In the genomic region with DNA sequence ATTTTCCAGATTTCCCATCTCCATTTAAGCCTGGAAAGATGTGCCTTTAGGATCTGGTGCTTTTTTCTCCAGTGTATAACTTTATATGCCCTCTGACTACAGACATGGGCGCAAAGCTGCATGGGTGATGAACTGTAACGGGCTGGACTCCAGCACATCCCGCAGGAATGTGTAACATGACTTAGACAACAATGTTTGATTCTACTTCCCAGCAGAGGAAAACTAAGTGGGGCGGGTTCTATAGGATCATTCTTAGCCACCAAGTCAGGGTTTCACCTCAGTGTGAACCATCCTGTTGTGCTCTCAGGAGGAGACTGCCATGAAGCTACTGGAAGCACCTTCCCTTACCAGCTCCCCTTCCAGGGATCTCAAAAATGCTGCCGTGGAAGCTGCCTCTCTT, we compare ENCODE assay signal across 18 cellular contexts.
DNase-seq lines count a peak whose midpoint lies in the region; TF ChIP-seq lines count a peak whose summit lies in the region.
"Had no signal": no experiment of that assay in that cellular context is flagged by ENCODE, and none has a peak within 500 bp of the region (broad histone marks: within the 10 kb centered on the region; RNA-seq: fewer than 3 reads in every experiment).

No MANE protein-coding gene starts in this region.

- H3F3A ChIP-seq in GM23248 (ENCODE audit: insufficient read depth) (no peaks in the 10 kb centered on the region), SK-N-SH (replicated peaks; ENCODE audit: insufficient read depth) (no peaks in the 10 kb centered on the region)

- H3K36me3 ChIP-seq in GM23248 (ENCODE audit: low read depth) (no peaks in the 10 kb centered on the region), SK-N-SH (replicated peaks in 1 of 2; ENCODE audit: control insufficient read depth in 1 of 2, insufficient read depth in 2 of 2, low read length in 1 of 2) (no peaks in the 10 kb centered on the region), uterus (no peaks in the 10 kb centered on the region)
- H3K36me3 ChIP-seq: ascending aorta, heart right ventricle, thoracic aorta, WERI-Rb-1 had no signal

- H2AFZ ChIP-seq in GM23248 (no peak overlapping the region), SK-N-SH (ENCODE audit: low read depth) (no peak overlapping the region)

- in situ Hi-C loops in GM23248 (cut with MboI) = no loop called here

- no peaks in the 10 kb centered on the region for H3K79me2 ChIP-seq in GM23248 (ENCODE audit: insufficient read depth)
- no peaks in the 10 kb centered on the region for H3K79me2 ChIP-seq in SK-N-SH (ENCODE audit: insufficient read depth)

- no peak overlapping the region for H3K4me3 ChIP-seq in GM23248
- H3K4me3 ChIP-seq in SK-N-SH (ENCODE audit: low read depth in 2 of 2, low read length in 1 of 2) = no peak overlapping the region
- H3K4me3 ChIP-seq in fibroblast of mammary gland (ENCODE audit: control insufficient read depth, low read depth, low read length) = no peak overlapping the region
- no peak overlapping the region for H3K4me3 ChIP-seq in skeletal muscle cell (ENCODE audit: low read depth, low read length)
- no peak overlapping the region for H3K4me3 ChIP-seq in uterus
- H3K4me3 ChIP-seq: ascending aorta, heart right ventricle, thoracic aorta had no signal

- no peak for TF ChIP-seq EP300 in SK-N-SH (IDR thresholded peaks at IDR 0.05; ENCODE audit: borderline replicate concordance in 1 of 2, low read depth in 1 of 2, low read length in 1 of 2)

- 86 to 94% methylated on average over 5 of the region's 5 CpGs for WGBS in GM23248 (ENCODE audit: low coverage in 1 of 2, low lambda C conversion rate in 2 of 2, missing lambda C conversion rate in 2 of 2), 2 experiments
- WGBS in SK-N-SH (ENCODE audit: low lambda C conversion rate) = 76% methylated on average over 4 of the region's 5 CpGs

- CTCF ChIA-PET in SK-N-SH (lab: Yijun Ruan, JAX) = interaction anchor here (0.6 kb wide), 1 partner anchor 357 kb away, joined by 3 read pairs; no protein-coding TSS in a partner anchor

- H4K20me1 ChIP-seq in GM23248 (ENCODE audit: insufficient read depth) (no peaks in the 10 kb centered on the region), SK-N-SH (ENCODE audit: insufficient read depth) (no peaks in the 10 kb centered on the region)

- TF ChIP-seq CTCF in SK-N-SH (IDR thresholded peaks at IDR 0.05) = no peak
- TF ChIP-seq CTCF in fibroblast of mammary gland (conservative IDR thresholded peaks at IDR 0.05; ENCODE audit: control insufficient read depth, insufficient read depth, low read depth, low read length) = no peak
- no peak for TF ChIP-seq CTCF in uterus (IDR thresholded peaks at IDR 0.05)

- H3K36me3 Mint-ChIP-seq in activated T-helper 2 cell treated with anti-CD3 and anti-CD28 coated beads, Interferon-gamma antibody, Interleukin-2, Interleukin-4, amounts not matched to agents 10 μg/mL and 5 μg/mL and 100 μg/mL, durations not matched to agents 14 hours and 24 hours and 36 hours (ENCODE audit: low read depth) = peaks cover 2% of the 10 kb centered on the region

- peak; percentile 18 for DNase-seq in GM23248
- DNase-seq in SK-N-SH = no peak
- DNase-seq in fibroblast of mammary gland (ENCODE audit: low read depth) = peak; percentile 48
- DNase-seq in skeletal muscle cell (ENCODE audit: low read depth) = peak; percentile 29
- DNase-seq in activated T-helper 2 cell treated with anti-CD3 and anti-CD28 coated beads, Interferon-gamma antibody, Interleukin-2, Interleukin-4, amounts not matched to agents 10 μg/mL and 5 μg/mL and 100 μg/mL, durations not matched to agents 14 hours and 24 hours and 36 hours (ENCODE audit: low spot score) = no peak
- no peak for DNase-seq in NCI-H1417 (lab: John Stamatoyannopoulos, UW)
- no peak for DNase-seq in uterus
- DNase-seq: cortex of kidney, DMS79, heart right ventricle, kidney, NCI-H526 treated with DMSO at 0.1 percent for 48 hours, nucleus accumbens, WERI-Rb-1 had no signal

- H3K4me2 ChIP-seq in GM23248 (ENCODE audit: unreplicated experiment) (no peak overlapping the region), SK-N-SH (no peak overlapping the region)

- H3K4me1 ChIP-seq in GM23248 (ENCODE audit: insufficient read depth) (no peaks in the 10 kb centered on the region), SK-N-SH (ENCODE audit: control insufficient read depth in 1 of 2, insufficient read depth in 2 of 2, low read depth in 1 of 2, low read length in 1 of 2) (peaks cover 0 to 21% of the 10 kb centered on the region in 2 experiments; a peak in 2 of 4 replicates), uterus (no peaks in the 10 kb centered on the region)

- H3K4me1 Mint-ChIP-seq in activated T-helper 2 cell treated with anti-CD3 and anti-CD28 coated beads, Interferon-gamma antibody, Interleukin-2, Interleukin-4, amounts not matched to agents 10 μg/mL and 5 μg/mL and 100 μg/mL, durations not matched to agents 14 hours and 24 hours and 36 hours (ENCODE audit: low read depth) = peaks cover 4% of the 10 kb centered on the region

- H3K9ac ChIP-seq in GM23248 = no peak overlapping the region
- H3K9ac ChIP-seq in SK-N-SH = no peak overlapping the region

- no peak overlapping the region for H3K27ac ChIP-seq in GM23248
- no peak overlapping the region for H3K27ac ChIP-seq in SK-N-SH (ENCODE audit: low read depth in 2 of 2, low read length in 1 of 2)
- H3K27ac ChIP-seq in uterus = no peak overlapping the region
- H3K27ac ChIP-seq: ascending aorta, C4-2B, epithelial cell of prostate, heart right ventricle, thoracic aorta, WERI-Rb-1 had no signal

- H3K9me2 ChIP-seq in GM23248 (ENCODE audit: insufficient read depth) (no peaks in the 10 kb centered on the region), SK-N-SH (no peaks in the 10 kb centered on the region)

- H3K27ac Mint-ChIP-seq in activated T-helper 2 cell treated with anti-CD3 and anti-CD28 coated beads, Interferon-gamma antibody, Interleukin-2, Interleukin-4, amounts not matched to agents 10 μg/mL and 5 μg/mL and 100 μg/mL, durations not matched to agents 14 hours and 24 hours and 36 hours = no peak overlapping the region

- POLR2A ChIA-PET in SK-N-SH (lab: Yijun Ruan, JAX) = no interaction called here

- TF ChIP-seq POLR2A in uterus (IDR thresholded peaks at IDR 0.05) = no peak

- intact Hi-C loops in activated T-helper 2 cell treated with anti-CD3 and anti-CD28 coated beads, Interferon-gamma antibody, Interleukin-2, Interleukin-4, amounts not matched to agents 10 μg/mL and 5 μg/mL and 100 μg/mL, durations not matched to agents 14 hours and 24 hours and 36 hours (cut with micrococcal nuclease) = no loop called here
- intact Hi-C loops in uterus (cut with DNase I; ENCODE audit: low total_unique reads) = no loop called here

- peaks cover 5% of the 10 kb centered on the region for H3K9me3 Mint-ChIP-seq in activated T-helper 2 cell treated with anti-CD3 and anti-CD28 coated beads, Interferon-gamma antibody, Interleukin-2, Interleukin-4, amounts not matched to agents 10 μg/mL and 5 μg/mL and 100 μg/mL, durations not matched to agents 14 hours and 24 hours and 36 hours

- peaks cover 6% of the 10 kb centered on the region; the same call in 1 of the 2 replicates for H3K27me3 ChIP-seq in GM23248 (replicated peaks; ENCODE audit: insufficient read depth)
- no peaks in the 10 kb centered on the region for H3K27me3 ChIP-seq in SK-N-SH (ENCODE audit: insufficient read depth)
- no peaks in the 10 kb centered on the region for H3K27me3 ChIP-seq in uterus
- H3K27me3 ChIP-seq: ascending aorta, heart right ventricle had no signal

- no peak overlapping the region for H3K4me3 Mint-ChIP-seq in activated T-helper 2 cell treated with anti-CD3 and anti-CD28 coated beads, Interferon-gamma antibody, Interleukin-2, Interleukin-4, amounts not matched to agents 10 μg/mL and 5 μg/mL and 100 μg/mL, durations not matched to agents 14 hours and 24 hours and 36 hours (ENCODE audit: low read depth)

- H3K9me3 ChIP-seq in GM23248 (ENCODE audit: low read depth) (no peaks in the 10 kb centered on the region), SK-N-SH (no peaks in the 10 kb centered on the region), uterus (no peaks in the 10 kb centered on the region)
- H3K9me3 ChIP-seq: ascending aorta, heart right ventricle, thoracic aorta had no signal

- TF ChIP-seq RAD21 in SK-N-SH (IDR thresholded peaks at IDR 0.05; ENCODE audit: low read length) = no peak

- H3K27me3 Mint-ChIP-seq in activated T-helper 2 cell treated with anti-CD3 and anti-CD28 coated beads, Interferon-gamma antibody, Interleukin-2, Interleukin-4, amounts not matched to agents 10 μg/mL and 5 μg/mL and 100 μg/mL, durations not matched to agents 14 hours and 24 hours and 36 hours (ENCODE audit: low read depth) = peaks cover 30% of the 10 kb centered on the region

TF ChIP-seq in SK-N-SH, 30 proteins besides CTCF, POLR2A, EP300 and RAD21:
- TF ChIP-seq FOSL2 (IDR thresholded peaks at IDR 0.05; ENCODE audit: borderline replicate concordance, low read depth) = peak; percentile 7; the same call in 1 of the 2 replicates
- no peak for TF ChIP-seq SIN3A (IDR thresholded peaks at IDR 0.05; ENCODE audit: borderline replicate concordance, low read depth, low read length)

Comparison
In these comparisons a context has a peak if more than half of its experiments do, and no peak if none do; other contexts are left out.
1. DNase-seq: peak in GM23248 (single experiment), fibroblast of mammary gland (single experiment) and skeletal muscle cell (single experiment); none in SK-N-SH (single experiment), activated T-helper 2 cell treated with anti-CD3 and anti-CD28 coated beads, Interferon-gamma antibody, Interleukin-2, Interleukin-4, amounts not matched to agents 10 μg/mL and 5 μg/mL and 100 μg/mL, durations not matched to agents 14 hours and 24 hours and 36 hours (single experiment), NCI-H1417 (0 of 3) and uterus (0 of 2).